ENCODE assay signal across 8 cellular contexts in genomic region chr22:39174498-39175120, GRCh38. TPM values are rescaled to one million over a fixed set of nuclear protein-coding genes. Genes with fewer than 3 reads are reported as not detected.
DNase-seq lines count a peak whose midpoint lies in the region; ATAC-seq, FAIRE-seq and TF ChIP-seq lines count a peak whose summit lies in the region.

No MANE protein-coding gene starts in this region.

- no peaks in the 10 kb centered on the region for H3K79me1 ChIP-seq in H1 (ENCODE audit: low read depth, low read length)

- peak overlapping the region; percentile 92 for H3K27ac ChIP-seq in H1 (ENCODE audit: low read depth, low read length)

- DNase-seq in CD14-positive monocyte (ENCODE audit: low spot score) (peak; percentile 75), Kasumi-1 (lab: John Stamatoyannopoulos, UW) (peak; percentile 22 to 31), H1 (ENCODE audit: low read depth in 1 of 2, low spot score in 2 of 2) (peak; percentile 98 to 100), mesothelial cell of epicardium (ENCODE audit: low spot score in 2 of 2, unreplicated experiment in 2 of 2) (peak; percentile 80 to 82)
- peak; percentile 33 for DNase-seq in activated CD8-positive, alpha-beta memory T cell treated with anti-CD3 and anti-CD28 coated beads, Interleukin-2, amount 50 U/mL, for 24 hours (ENCODE audit: extremely low read depth)
- DNase-seq in stimulated activated CD8-positive, alpha-beta memory T cell treated with anti-CD3 and anti-CD28 coated beads, Interleukin-4, amount 100 ng/mL, for 48 hours: peak; percentile 70

- H3K4me1 Mint-ChIP-seq in CD14-positive monocyte (peaks cover 22% of the 10 kb centered on the region), mesothelial cell of epicardium (peaks cover 45% of the 10 kb centered on the region)

- peak overlapping the region; percentile 100; the same call in 1 of the 2 replicates for H2BK20ac ChIP-seq in H1 (ENCODE audit: low read length)

- no peaks in the 10 kb centered on the region; the same call in 1 of the 2 replicates for H3K23me2 ChIP-seq in H1 (ENCODE audit: low read depth, low read length)

- no peaks in the 10 kb centered on the region for H3K36me3 ChIP-seq in H1 (ENCODE audit: control insufficient read depth in 2 of 4, insufficient read depth in 4 of 4, low read length in 3 of 4)

- TF ChIP-seq EP300 in H1 (IDR thresholded peaks at IDR 0.05; ENCODE audit: borderline replicate concordance in 1 of 2, low read depth in 2 of 2, low read length in 2 of 2): peak; percentile 76 to 100

- H2AK5ac ChIP-seq in H1 (ENCODE audit: low read depth, low read length): peak overlapping the region; percentile 100

- H3K4me3 Mint-ChIP-seq in CD14-positive monocyte (peak overlapping the region; percentile 48 to 80), mesothelial cell of epicardium (peak overlapping the region; percentile 48)

- no peaks in the 10 kb centered on the region for H3K79me2 ChIP-seq in H1 (ENCODE audit: control insufficient read depth in 1 of 2, insufficient read depth in 2 of 2, low read length in 2 of 2)

- no peak overlapping the region for H2BK15ac ChIP-seq in H1 (ENCODE audit: low read length)

- ATAC-seq in GM18867 (IDR thresholded peaks at IDR 0.05; ENCODE audit: unreplicated experiment): no peak
- no peak for ATAC-seq in GM21447 (IDR thresholded peaks at IDR 0.05; ENCODE audit: unreplicated experiment)

- H3K56ac ChIP-seq in H1 (replicated peaks; ENCODE audit: insufficient read length, low read depth, low read length): no peak overlapping the region

- H3K9me3 ChIP-seq in H1 (ENCODE audit: insufficient read depth in 2 of 2, low read depth in 1 of 2, low read length in 1 of 2): no peaks in the 10 kb centered on the region

- peak; percentile 96 for FAIRE-seq in H1 (lab: Jason Lieb, UNC)

- peak overlapping the region; percentile 50 for H4K5ac ChIP-seq in H1 (ENCODE audit: insufficient read length, low read depth, low read length)

- TF ChIP-seq RAD21 in H1 (IDR thresholded peaks at IDR 0.05 in 1 of 2, conservative IDR thresholded peaks at IDR 0.05 in 1 of 2; ENCODE audit: low read depth in 2 of 2, low read length in 2 of 2): peak; percentile 12 to 16; a peak in 2 of 4 replicates

- peak overlapping the region; percentile 98; the same call in 1 of the 2 replicates for H4K8ac ChIP-seq in H1 (ENCODE audit: extremely low read depth, insufficient read depth, low read length)

- peak overlapping the region in 1 of 4 experiments; percentile 10; a peak in 1 of 8 replicates for H3K4me3 ChIP-seq in H1 (ENCODE audit: extremely low read depth in 1 of 4, insufficient read depth in 2 of 4, low read depth in 3 of 4, low read length in 4 of 4)

- H4K20me1 ChIP-seq in H1 (replicated peaks in 1 of 2; ENCODE audit: control insufficient read depth in 1 of 2, insufficient read depth in 2 of 2, low read length in 2 of 2): no peaks in the 10 kb centered on the region

- no peak overlapping the region for H3K23ac ChIP-seq in H1 (ENCODE audit: insufficient read length)

- peak overlapping the region; percentile 94 for H3K4ac ChIP-seq in H1 (replicated peaks; ENCODE audit: insufficient read length, low read depth, low read length)

- POLR2A ChIA-PET in H1 (lab: Charles Lee; ENCODE audit: partially characterized antibody): interaction anchor here (0.6 to 11.8 kb wide), 17 partner anchors 11 to 352 kb away, joined by 3 to 313 read pairs (median 4); partner anchors contain the start of genes CBX7, PDGFB and RPL3

- TF ChIP-seq POLR2A in H1 (IDR thresholded peaks at IDR 0.05; ENCODE audit: control extremely low read depth in 1 of 2, low read depth in 2 of 2, low read length in 2 of 2): no peak

- H3K18ac ChIP-seq in H1 (ENCODE audit: extremely low read depth, low read length): peak overlapping the region; percentile 93

- WGBS in H1 (ENCODE audit: extremely low coverage in 1 of 2, insufficient coverage in 1 of 2, insufficient read length in 1 of 2, insufficient replicate concordance in 2 of 2, low coverage in 1 of 2, low lambda C conversion rate in 2 of 2, missing lambda C conversion rate in 1 of 2), 2 experiments: 9% methylated on average over 13 of the region's 17 CpGs; no CpG with 5 or more reads in 1 of the 2 experiments

- peaks cover 19 to 64% (median 54%) of the 10 kb centered on the region in 4 experiments for H3K4me1 ChIP-seq in H1 (replicated peaks in 1 of 4; ENCODE audit: control insufficient read depth in 3 of 4, insufficient read depth in 4 of 4, low read length in 3 of 4)

- H2AFZ ChIP-seq in H1 (ENCODE audit: low read length): no peak overlapping the region

- peak overlapping the region; percentile 93 for H2BK120ac ChIP-seq in H1 (replicated peaks; ENCODE audit: low read depth, low read length)

- H3K27me3 Mint-ChIP-seq in CD14-positive monocyte (ENCODE audit: low read depth in 3 of 3) (peaks cover 20 to 50% (median 40%) of the 10 kb centered on the region in 3 donors), mesothelial cell of epicardium (ENCODE audit: low read depth) (no peaks in the 10 kb centered on the region)

- H3K27ac Mint-ChIP-seq in CD14-positive monocyte (peak overlapping the region in 3 of 7 donors; percentile 32 to 54 (median 48)), mesothelial cell of epicardium (peak overlapping the region; percentile 99)

- intact Hi-C loops in CD14-positive monocyte (cut with micrococcal nuclease): loop anchor here in 1 of 2 donors (5.0 kb wide), 1 partner anchor 63 kb away; no protein-coding TSS in a partner anchor

- H3K4me2 ChIP-seq in H1 (ENCODE audit: insufficient read depth in 1 of 2, low read depth in 2 of 2, low read length in 2 of 2): peak overlapping the region; percentile 45 to 47; a peak in 3 of 4 replicates

- no peak for TF ChIP-seq CTCF in CD14-positive monocyte (IDR thresholded peaks at IDR 0.05)
- TF ChIP-seq CTCF in H1 (IDR thresholded peaks at IDR 0.05; ENCODE audit: control extremely low read depth in 1 of 3, insufficient read depth in 1 of 3, low read depth in 1 of 3, low read length in 3 of 3): no peak
- no peak for TF ChIP-seq CTCF in mesothelial cell of epicardium (IDR thresholded peaks at IDR 0.05; ENCODE audit: unreplicated experiment)

- no peaks in the 10 kb centered on the region for H3K27me3 ChIP-seq in H1 (replicated peaks in 1 of 4; ENCODE audit: control insufficient read depth in 3 of 4, extremely low read depth in 1 of 4, insufficient read depth in 3 of 4, low read length in 3 of 4)

- CTCF ChIA-PET in H1 (lab: Charles Lee; ENCODE audit: partially characterized antibody): interaction anchor here (0.6 to 6.0 kb wide), 17 partner anchors 8 to 198 kb away, joined by 3 to 48 read pairs (median 4); partner anchors contain the start of gene RPL3

- H3K36me3 Mint-ChIP-seq in CD14-positive monocyte: no peaks in the 10 kb centered on the region
- no peaks in the 10 kb centered on the region for H3K36me3 Mint-ChIP-seq in mesothelial cell of epicardium

- peak overlapping the region; percentile 100 for H2BK12ac ChIP-seq in H1 (ENCODE audit: low read depth, low read length)

- peak overlapping the region; percentile 99 for H4K91ac ChIP-seq in H1 (replicated peaks; ENCODE audit: insufficient read length, low read length)

- H3K9me3 Mint-ChIP-seq in CD14-positive monocyte (peaks cover 0 to 1% (median 0%) of the 10 kb centered on the region in 7 donors), mesothelial cell of epicardium (no peaks in the 10 kb centered on the region)

- peak overlapping the region in 2 of 4 experiments; percentile 64 to 65; a peak in 4 of 7 replicates for H3K9ac ChIP-seq in H1 (replicated peaks in 1 of 4; ENCODE audit: extremely low read depth in 1 of 4, low read depth in 3 of 4, low read length in 3 of 4)

- H2BK5ac ChIP-seq in H1 (ENCODE audit: low read depth, low read length): peak overlapping the region; percentile 100

- no peak overlapping the region for H3K14ac ChIP-seq in H1 (ENCODE audit: insufficient read length)

TF ChIP-seq in H1, 55 proteins besides CTCF, POLR2A, EP300 and RAD21 (continues in another document):
- TF ChIP-seq SP2 (IDR thresholded peaks at IDR 0.05; ENCODE audit: low read length) (no peak), NANOG (IDR thresholded peaks at IDR 0.05; ENCODE audit: insufficient read depth, low read depth, low read length, poor library complexity, severe bottlenecking) (no peak), EGR1 (IDR thresholded peaks at IDR 0.05; ENCODE audit: borderline replicate concordance, low read depth, low read length) (peak; percentile 74), BCL11A (IDR thresholded peaks at IDR 0.05; ENCODE audit: low read depth in 2 of 2, low read length in 2 of 2) (peak; percentile 46 to 75), CEBPB (IDR thresholded peaks at IDR 0.05; ENCODE audit: low read depth, low read length) (peak; percentile 35; the same call in 1 of the 2 replicates), KDM5A (IDR thresholded peaks at IDR 0.05; ENCODE audit: low read length) (no peak), RNF2 (IDR thresholded peaks at IDR 0.05; ENCODE audit: borderline replicate concordance, low read depth, low read length, missing control alignments, poor library complexity, severe bottlenecking) (no peak), POLR2AphosphoS5 (IDR thresholded peaks at IDR 0.05; ENCODE audit: low read depth, low read length) (peak; percentile 64), ASH2L (IDR thresholded peaks at IDR 0.05; ENCODE audit: low read length) (peak; percentile 74), CTBP2 (IDR thresholded peaks at IDR 0.05; ENCODE audit: borderline replicate concordance, insufficient read depth, insufficient read length, low read length) (no peak), SUZ12 (IDR thresholded peaks at IDR 0.05; ENCODE audit: low read length) (no peak), ZNF274 (IDR thresholded peaks at IDR 0.05; ENCODE audit: borderline replicate concordance, extremely low read depth, low read length) (no peak)

RNA-seq across cellular contexts. Expression of gene CBX7, which starts 22.1 kb away (rescaled TPM):
- 1 to 10 TPM; 3.1 to 4.0 TPM for polyA plus RNA-seq in CD14-positive monocyte
- 8.7 TPM in 2 replicates for total RNA-seq in H1 (2021; fragmentation: NEBNext Ultra II Directional; extraction: Animal tissue kit (Norgen Biotek cat#: 25700))
- 6.9 and 12.3 TPM in 2 replicates for polyA plus RNA-seq in H1 (2011; rRNA removed)
- polyA plus RNA-seq in H1 (2011; cell fraction: cytosol; rRNA removed): 9.2 TPM
- polyA plus RNA-seq in H1 (2011; cell fraction: nucleus; rRNA removed): 15.9 TPM
- polyA plus RNA-seq in H1 (2012, experiment 1 of 2): 5.4 to 9.5 TPM (median 8.5 TPM) in 4 replicates
- polyA plus RNA-seq in H1 (2012, experiment 2 of 2): 7.8 TPM
- 5.7 TPM for polyA plus RNA-seq in H1 (2013, experiment 1 of 2)
- polyA plus RNA-seq in H1 (2013, experiment 2 of 2): 5.9 TPM
- 5.8 and 8.3 TPM in 2 replicates for polyA minus RNA-seq in H1 (2011; rRNA and poly(A)+ RNA removed)
- 5.1 TPM for polyA minus RNA-seq in H1 (2011; cell fraction: cytosol; rRNA and poly(A)+ RNA removed)
- polyA minus RNA-seq in H1 (2011; cell fraction: nucleus; rRNA and poly(A)+ RNA removed): 7.3 TPM
- total RNA-seq in mesothelial cell of epicardium: 10.7 to 13.2 TPM (median 11.0 TPM) in 3 replicates

Comparison
In these comparisons a context has a peak if more than half of its experiments do, and no peak if none do; other contexts are left out.
1. DNase-seq: peak in every context shown above with its lines; median percentile 99 in H1; 81 in mesothelial cell of epicardium; 75 in CD14-positive monocyte; 70 in stimulated activated CD8-positive, alpha-beta memory T cell treated with anti-CD3 and anti-CD28 coated beads, Interleukin-4, amount 100 ng/mL, for 48 hours; 33 in activated CD8-positive, alpha-beta memory T cell treated with anti-CD3 and anti-CD28 coated beads, Interleukin-2, amount 50 U/mL, for 24 hours; 26 in Kasumi-1.